ENCODE assay signal across 1 cellular context in the genomic region with DNA sequence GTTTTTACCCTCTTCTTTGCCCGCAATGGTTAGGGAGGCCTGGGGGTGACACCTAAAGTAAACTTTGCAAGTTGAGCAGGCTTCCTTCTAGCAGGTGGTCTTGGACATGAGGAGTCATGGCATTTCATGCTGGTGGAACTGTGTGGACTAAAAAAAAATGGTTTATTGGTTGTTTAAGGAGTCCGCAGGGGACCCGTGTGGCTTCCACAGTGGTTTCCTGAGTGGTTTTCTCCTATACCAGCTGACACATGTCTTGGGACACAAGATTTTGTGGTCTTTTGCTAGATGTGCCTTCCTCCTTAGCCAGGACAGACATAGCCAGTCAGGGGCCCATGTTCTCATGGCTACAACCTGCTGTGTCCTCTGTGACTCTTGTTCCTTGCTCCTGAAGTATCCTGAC.
TF ChIP-seq lines count a peak whose summit lies in the region.

No MANE protein-coding gene starts in this region.

TF ChIP-seq in HepG2, 621 proteins besides CTCF, POLR2A, EP300 and RAD21:
- TF ChIP-seq ZNF468 (CRISPR knock-in tag; IDR thresholded peaks at IDR 0.05): no peak
- TF ChIP-seq SCMH1 (CRISPR knock-in tag; IDR thresholded peaks at IDR 0.05; ENCODE audit: borderline replicate concordance): no peak
- TF ChIP-seq MTA3 (CRISPR knock-in tag; IDR thresholded peaks at IDR 0.05): no peak
- no peak for TF ChIP-seq ZNF724P (CRISPR knock-in tag; IDR thresholded peaks at IDR 0.05; ENCODE audit: borderline replicate concordance)
- no peak for TF ChIP-seq NCOA1 (CRISPR knock-in tag; IDR thresholded peaks at IDR 0.05)
- no peak for TF ChIP-seq ZNF605 (CRISPR knock-in tag; IDR thresholded peaks at IDR 0.05)
- TF ChIP-seq FOXA3 (CRISPR knock-in tag; IDR thresholded peaks at IDR 0.05): no peak
- TF ChIP-seq U2AF1 (optimal IDR thresholded peaks at IDR 0.05; ENCODE audit: low read depth, low read length): no peak
- no peak for TF ChIP-seq ZNF263 (CRISPR knock-in tag; IDR thresholded peaks at IDR 0.05)
- TF ChIP-seq, protein P1, sequence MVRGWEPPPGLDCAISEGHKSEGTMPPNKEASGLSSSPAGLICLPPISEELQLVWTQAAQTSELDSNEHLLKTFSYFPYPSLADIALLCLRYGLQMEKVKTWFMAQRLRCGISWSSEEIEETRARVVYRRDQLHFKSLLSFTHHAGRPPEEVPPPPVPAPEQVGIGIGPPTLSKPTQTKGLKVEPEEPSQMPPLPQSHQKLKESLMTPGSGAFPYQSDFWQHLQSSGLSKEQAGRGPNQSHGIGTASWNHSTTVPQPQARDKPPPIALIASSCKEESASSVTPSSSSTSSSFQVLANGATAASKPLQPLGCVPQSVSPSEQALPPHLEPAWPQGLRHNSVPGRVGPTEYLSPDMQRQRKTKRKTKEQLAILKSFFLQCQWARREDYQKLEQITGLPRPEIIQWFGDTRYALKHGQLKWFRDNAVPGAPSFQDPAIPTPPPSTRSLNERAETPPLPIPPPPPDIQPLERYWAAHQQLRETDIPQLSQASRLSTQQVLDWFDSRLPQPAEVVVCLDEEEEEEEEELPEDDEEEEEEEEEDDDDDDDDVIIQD (CRISPR knock-in tag; IDR thresholded peaks at IDR 0.05; ENCODE audit: low read depth): no peak
- TF ChIP-seq, protein P2, sequence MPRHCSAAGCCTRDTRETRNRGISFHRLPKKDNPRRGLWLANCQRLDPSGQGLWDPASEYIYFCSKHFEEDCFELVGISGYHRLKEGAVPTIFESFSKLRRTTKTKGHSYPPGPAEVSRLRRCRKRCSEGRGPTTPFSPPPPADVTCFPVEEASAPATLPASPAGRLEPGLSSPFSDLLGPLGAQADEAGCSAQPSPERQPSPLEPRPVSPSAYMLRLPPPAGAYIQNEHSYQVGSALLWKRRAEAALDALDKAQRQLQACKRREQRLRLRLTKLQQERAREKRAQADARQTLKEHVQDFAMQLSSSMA (CRISPR knock-in tag; IDR thresholded peaks at IDR 0.05): no peak
- TF ChIP-seq, protein P3, sequence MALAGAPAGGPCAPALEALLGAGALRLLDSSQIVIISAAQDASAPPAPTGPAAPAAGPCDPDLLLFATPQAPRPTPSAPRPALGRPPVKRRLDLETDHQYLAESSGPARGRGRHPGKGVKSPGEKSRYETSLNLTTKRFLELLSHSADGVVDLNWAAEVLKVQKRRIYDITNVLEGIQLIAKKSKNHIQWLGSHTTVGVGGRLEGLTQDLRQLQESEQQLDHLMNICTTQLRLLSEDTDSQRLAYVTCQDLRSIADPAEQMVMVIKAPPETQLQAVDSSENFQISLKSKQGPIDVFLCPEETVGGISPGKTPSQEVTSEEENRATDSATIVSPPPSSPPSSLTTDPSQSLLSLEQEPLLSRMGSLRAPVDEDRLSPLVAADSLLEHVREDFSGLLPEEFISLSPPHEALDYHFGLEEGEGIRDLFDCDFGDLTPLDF (CRISPR knock-in tag; IDR thresholded peaks at IDR 0.05): no peak
- no peak for TF ChIP-seq CCDC6 (CRISPR knock-in tag; IDR thresholded peaks at IDR 0.05)
